Comparison of ENCODE assay signal across 27 cellular contexts in genomic region chr9:134957945-134958227, GRCh38. TPM values are rescaled to one million over a fixed set of nuclear protein-coding genes. Genes with fewer than 3 reads are reported as not detected.
"Had no signal": no experiment of that assay in that cellular context is flagged by ENCODE, and none has a peak within 500 bp of the region (broad histone marks: within the 10 kb centered on the region; RNA-seq: fewer than 3 reads in every experiment).

No MANE protein-coding gene starts in this region.

- H3K27me3 Mint-ChIP-seq: activated CD4-positive, alpha-beta T cell treated with anti-CD3 and anti-CD28 coated beads, Interleukin-2, amount 10 ng/mL, durations not matched to agents 24 days and 14 days; activated naive CD8-positive, alpha-beta T cell had no signal

- FAIRE-seq: astrocyte, K562 had no signal

- DNase-seq: activated B cell treated with CpG ODN at 0.5 μM for 24 hours; activated CD4-positive, alpha-beta T cell treated with anti-CD3 and anti-CD28 coated beads for 1 hour; activated CD4-positive, alpha-beta T cell treated with anti-CD3 and anti-CD28 coated beads, Interleukin-2, amount 10 ng/mL, durations not matched to agents 24 days and 14 days; activated CD4-positive, alpha-beta T cell treated with anti-CD3 and anti-CD28 coated beads, Interleukin-2, amount 50 U/mL, for 48 hours; activated CD8-positive, alpha-beta memory T cell treated with anti-CD3 and anti-CD28 coated beads for 24 hours; activated naive CD4-positive, alpha-beta T cell treated with Interleukin-2 at 50 U/mL for 16 hours; activated T-cell treated with anti-CD3 and anti-CD28 coated beads, Interleukin-2, amount 50 U/mL, for 72 hours; amygdala; Karpas-422; MM.1S; NCI-H1105; NCI-H1436; NCI-H187; NCI-H2081; NCI-H510A treated with DMSO at 0.1 percent for 48 hours; NCI-H69; NK-92 treated with Interleukin-12 subunit alpha and Interleukin-12 subunit beta, amount 100 ng/mL, for 24 hours; OCI-M1; RPMI8226; SHP77 had no signal

- H3K4me3 Mint-ChIP-seq: activated B cell treated with CpG ODN at 0.5 μM for 24 hours; activated CD4-positive, alpha-beta T cell treated with anti-CD3 and anti-CD28 coated beads, Interleukin-2, amount 10 ng/mL, durations not matched to agents 24 days and 14 days; activated naive CD8-positive, alpha-beta T cell; activated T-cell treated with anti-CD3 and anti-CD28 coated beads, Interleukin-2, amount 50 U/mL, for 72 hours; brain; T-helper 1 cell treated with Interleukin-12 subunit alpha and Interleukin-12 subunit beta and Interleukin-4 antibody, amounts not matched to agents 30 μg/mL and 1 μg/mL, for 36 hours had no signal

- H3K36me3 Mint-ChIP-seq: activated naive CD8-positive, alpha-beta T cell; brain had no signal

- H3K4me3 ChIP-seq: K562 had no signal

- H3K9me3 Mint-ChIP-seq: activated CD4-positive, alpha-beta T cell treated with anti-CD3 and anti-CD28 coated beads, Interleukin-2, amount 10 ng/mL, durations not matched to agents 24 days and 14 days; activated T-cell treated with anti-CD3 and anti-CD28 coated beads, Interleukin-2, amount 50 U/mL, for 72 hours; T-helper 1 cell treated with Interleukin-12 subunit alpha and Interleukin-12 subunit beta and Interleukin-4 antibody, amounts not matched to agents 30 μg/mL and 1 μg/mL, for 36 hours had no signal

- H3K27ac Mint-ChIP-seq: activated B cell treated with CpG ODN at 0.5 μM for 24 hours; activated CD4-positive, alpha-beta T cell treated with anti-CD3 and anti-CD28 coated beads, Interleukin-2, amount 10 ng/mL, durations not matched to agents 24 days and 14 days; activated naive CD8-positive, alpha-beta T cell; activated T-cell treated with anti-CD3 and anti-CD28 coated beads, Interleukin-2, amount 50 U/mL, for 72 hours; brain; T-helper 1 cell treated with Interleukin-12 subunit alpha and Interleukin-12 subunit beta and Interleukin-4 antibody, amounts not matched to agents 30 μg/mL and 1 μg/mL, for 36 hours had no signal

- H3K4me1 Mint-ChIP-seq: activated B cell treated with CpG ODN at 0.5 μM for 24 hours; activated CD4-positive, alpha-beta T cell treated with anti-CD3 and anti-CD28 coated beads, Interleukin-2, amount 10 ng/mL, durations not matched to agents 24 days and 14 days had no signal

- ATAC-seq: activated T-cell treated with anti-CD3 and anti-CD28 coated beads, Interleukin-2, amount 50 U/mL, for 72 hours; K562; Panc1 had no signal

RNA-seq across cellular contexts. Expression of gene FCN1, which starts 40.2 kb away (rescaled TPM):
- total RNA-seq: activated CD4-positive, alpha-beta T cell treated with anti-CD3 and anti-CD28 coated beads, Interleukin-2, amount 10 ng/mL, durations not matched to agents 24 days and 14 days; activated T-cell treated with anti-CD3 and anti-CD28 coated beads, Interleukin-2, amount 50 U/mL, for 72 hours; astrocyte; K562; SK-MEL-5 had no signal
- polyA plus RNA-seq: K562 had no signal
